Comparison of ENCODE assay signal across 20 cellular contexts in the genomic region with DNA sequence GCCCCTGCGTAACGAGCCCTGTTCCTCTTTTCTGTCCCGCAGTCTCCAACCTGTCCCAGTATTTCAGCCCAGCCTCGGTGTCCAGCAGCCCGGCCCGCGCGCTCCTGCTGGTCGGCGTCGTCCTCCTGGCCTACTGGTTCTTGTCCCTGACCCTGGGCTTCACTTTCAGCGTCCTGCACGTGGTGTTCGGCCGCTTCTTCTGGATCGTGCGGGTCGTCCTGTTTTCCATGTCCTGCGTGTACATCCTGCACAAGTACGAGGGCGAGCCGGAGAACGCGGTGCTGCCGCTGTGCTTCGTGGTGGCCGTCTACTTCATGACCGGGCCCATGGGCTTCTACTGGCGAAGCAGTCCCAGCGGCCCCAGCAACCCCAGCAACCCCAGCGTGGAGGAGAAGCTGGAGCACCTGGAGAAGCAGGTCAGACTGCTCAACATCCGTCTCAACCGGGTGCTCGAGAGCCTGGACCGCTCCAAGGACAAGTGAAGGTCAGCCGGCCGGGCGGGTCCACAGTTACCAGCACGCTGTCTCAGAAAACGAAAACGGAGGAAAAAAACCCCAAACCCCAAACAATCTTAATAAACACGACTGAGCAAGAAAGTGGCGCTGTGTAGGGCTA.
"Had no signal": no experiment of that assay in that cellular context is flagged by ENCODE, and none has a peak within 500 bp of the region (broad histone marks: within the 10 kb centered on the region; RNA-seq: fewer than 3 reads in every experiment).

No MANE protein-coding gene starts in this region.

- DNase-seq: activated CD4-positive, alpha-beta memory T cell treated with anti-CD3 and anti-CD28 coated beads for 36 hours; activated CD4-positive, alpha-beta T cell treated with anti-CD3 and anti-CD28 coated beads, Interleukin-2, amount 10 ng/mL, durations not matched to agents 24 days and 14 days; activated CD4-positive, CD25-positive, alpha-beta regulatory T cell treated with anti-CD3 and anti-CD28 coated beads, Interleukin-2, amount 50 U/mL, for 72 hours; activated CD8-positive, alpha-beta memory T cell treated with anti-CD3 and anti-CD28 coated beads for 24 hours; activated gamma-delta T cell; activated naive CD4-positive, alpha-beta T cell treated with anti-CD3 and anti-CD28 coated beads for 36 hours; activated T-cell treated with anti-CD3 and anti-CD28 coated beads, Interleukin-2, amount 50 U/mL, for 4 hours; amygdala; MG63; NCI-H1105 treated with DMSO at 0.1 percent for 48 hours; NCI-H1436 treated with DMSO at 0.1 percent for 48 hours; NCI-H187; NCI-H2081; NCI-H446; NCI-H524; PC-3; SHP77 had no signal

- H3K36me3 ChIP-seq: SJSA1 had no signal

- FAIRE-seq: astrocyte, RCC 7860 had no signal

- H3K9me3 ChIP-seq: MG63 had no signal

- H3K4me3 ChIP-seq: MG63, SJSA1 had no signal

- H3K27ac ChIP-seq: SJSA1 had no signal

- H3K27me3 ChIP-seq: MG63 had no signal

- H3K4me1 ChIP-seq: SJSA1 had no signal
